Comparison of ENCODE assay signal across 8 cellular contexts in the genomic region with DNA sequence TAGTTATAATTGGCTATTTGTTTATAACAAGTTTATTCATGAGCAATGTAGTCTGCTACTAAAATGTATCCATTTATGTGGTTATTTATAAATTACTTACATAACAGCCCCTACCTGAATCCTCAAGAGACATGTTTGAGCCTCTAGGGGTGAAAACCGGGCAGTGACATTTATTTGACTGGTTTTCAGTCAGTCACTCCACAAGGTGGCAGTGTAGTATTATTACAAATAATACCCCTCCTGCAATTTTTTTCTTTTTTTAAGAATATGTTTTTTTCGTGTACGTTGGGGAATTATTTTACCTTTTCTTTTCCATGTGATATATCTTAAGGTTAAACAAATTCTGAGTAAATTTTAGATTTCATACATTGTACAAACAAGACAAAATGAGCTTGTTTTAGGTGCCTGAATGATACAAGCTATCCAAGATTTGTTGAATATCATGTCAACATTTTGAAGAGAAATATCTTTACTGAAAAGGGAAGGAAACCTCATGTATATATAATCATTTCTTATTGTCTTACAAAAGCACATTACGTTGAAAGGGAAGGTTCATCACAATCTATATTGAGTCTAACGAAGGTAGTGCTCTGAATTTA.
DNase-seq lines count a peak whose midpoint lies in the region; ATAC-seq and TF ChIP-seq lines count a peak whose summit lies in the region.

No MANE protein-coding gene starts in this region.

- H3K36me3 ChIP-seq in A673 (ENCODE audit: insufficient read depth, low read length, poor library complexity, severe bottlenecking) (no peaks in the 10 kb centered on the region), spleen (no peaks in the 10 kb centered on the region)

- TF ChIP-seq CTCF in A673 (conservative IDR thresholded peaks at IDR 0.05; ENCODE audit: low read depth, low read length) (peak; percentile 62), GM12873 (IDR thresholded peaks at IDR 0.05; ENCODE audit: insufficient read depth, low read depth, low read length, missing control alignments) (peak; percentile 25), spleen (IDR thresholded peaks at IDR 0.05 in 8 of 11, conservative IDR thresholded peaks at IDR 0.05 in 3 of 11) (peak in 1 of 11 experiments; percentile 26)

- POLR2A ChIA-PET in A673 (lab: Charles Lee; ENCODE audit: low non-redundant PET) = no interaction called here

- H3K4me1 ChIP-seq in A673 (ENCODE audit: insufficient read depth, low read length, poor library complexity, severe bottlenecking) = no peaks in the 10 kb centered on the region
- H3K4me1 ChIP-seq in spleen = no peaks in the 10 kb centered on the region

- no peaks in the 10 kb centered on the region for H3K27me3 ChIP-seq in A673 (replicated peaks; ENCODE audit: insufficient read depth, low read depth, low read length, poor library complexity)
- no peaks in the 10 kb centered on the region for H3K27me3 ChIP-seq in spleen (replicated peaks in 1 of 7)

- CTCF ChIA-PET in A673 (lab: Charles Lee) = no interaction called here

- 31 to 43% (median 36%) methylated on average over 5 of the region's 5 CpGs for WGBS in spleen, 5 donors

- intact Hi-C loops in A673 (cut with micrococcal nuclease; ENCODE audit: unreplicated experiment) (loop anchor here (5.0 to 10.0 kb wide), 3 partner anchors 226 to 687 kb away; no protein-coding TSS in a partner anchor), spleen (cut with DNase I; ENCODE audit: low total_unique reads) (no loop called here)

- DNase-seq in A673 (ENCODE audit: low spot score) = peak; percentile 53
- DNase-seq in NCI-H1092 (lab: John Stamatoyannopoulos, UW) = peak; percentile 37
- DNase-seq in astrocyte of the hippocampus (ENCODE audit: low read depth, low spot score) = peak; percentile 72
- peak; percentile 44 to 57 for DNase-seq in lung microvascular endothelial cell (ENCODE audit: low read depth in 2 of 2)
- no peak for DNase-seq in spleen
- DNase-seq in effector CD8-positive, alpha-beta T cell (lab: John Stamatoyannopoulos, UW) = no peak

- no peak for TF ChIP-seq POLR2A in spleen (IDR thresholded peaks at IDR 0.05)

- BruUV-seq in A673 (replicated peaks; lab: Mats Ljungman, UMichigan) = no TSS peak

- H3K4me3 ChIP-seq in A673 (ENCODE audit: low read depth, low read length, poor library complexity, severe bottlenecking) = no peak overlapping the region
- no peak overlapping the region for H3K4me3 ChIP-seq in spleen

- H3K27ac ChIP-seq in A673 (ENCODE audit: low read depth, low read length, poor library complexity, severe bottlenecking) (no peak overlapping the region), spleen (no peak overlapping the region)

- H3K9me3 ChIP-seq in A673 (ENCODE audit: low read depth, low read length, poor library complexity, severe bottlenecking) (no peaks in the 10 kb centered on the region), spleen (no peaks in the 10 kb centered on the region)

- ATAC-seq in HG03521 (IDR thresholded peaks at IDR 0.05; ENCODE audit: unreplicated experiment) = no peak

Comparison
In these comparisons a context has a peak if more than half of its experiments do, and no peak if none do; other contexts are left out.
1. DNase-seq: peak in A673 (single experiment), NCI-H1092 (single experiment), astrocyte of the hippocampus (single experiment) and lung microvascular endothelial cell (2 of 2); none in spleen (single experiment) and effector CD8-positive, alpha-beta T cell (single experiment).